Comparison of ENCODE assay signal across 1 cellular context in the genomic region with DNA sequence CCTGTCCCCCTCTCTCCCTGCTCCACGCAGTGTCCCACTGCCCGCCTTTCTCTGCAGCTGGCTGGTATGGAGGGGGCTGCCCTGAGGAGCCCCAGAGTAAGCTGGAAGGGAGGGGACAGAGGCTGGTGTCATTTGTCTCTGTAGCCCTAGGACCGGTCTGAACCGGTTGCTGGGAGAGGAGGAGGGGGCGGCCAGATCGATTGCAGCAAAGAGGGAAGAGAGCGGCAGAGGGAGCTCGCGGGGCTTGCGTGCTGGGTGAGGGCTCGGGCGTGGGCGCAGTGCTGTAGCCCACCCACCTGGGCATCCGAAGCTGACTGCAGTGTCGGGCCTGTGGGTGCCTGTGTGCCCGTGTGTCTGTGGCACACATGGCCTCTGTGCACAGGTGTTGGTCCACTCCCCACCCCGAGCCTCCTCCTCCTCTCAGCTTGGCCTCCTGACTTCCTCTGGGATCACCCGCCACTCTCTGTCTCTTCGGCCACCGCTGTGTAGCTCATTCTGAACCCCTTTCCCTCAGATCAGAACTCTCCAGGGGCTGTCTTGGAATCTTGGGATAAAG.
TF ChIP-seq lines count a peak whose summit lies in the region.

No MANE protein-coding gene starts in this region.

TF ChIP-seq in K562, 482 proteins besides CTCF, POLR2A, EP300 and RAD21:
- TF ChIP-seq MEIS2 (IDR thresholded peaks at IDR 0.05; ENCODE audit: partially characterized antibody) (peak; percentile 55), EGR1 (conservative IDR thresholded peaks at IDR 0.05) (peak; percentile 74), MED1 (CRISPR knock-in tag; IDR thresholded peaks at IDR 0.05; ENCODE audit: borderline replicate concordance) (no peak), LEF1 (IDR thresholded peaks at IDR 0.05) (0 out of 2 replicates have a peak, but pooled peaks have one; percentile 44), ZBTB1 (CRISPR knock-in tag; IDR thresholded peaks at IDR 0.05; ENCODE audit: borderline replicate concordance, low read depth) (0 out of 2 replicates have a peak, but pooled peaks have one; percentile 21), KLF16 (IDR thresholded peaks at IDR 0.05) (peak; percentile 57; the same call in 1 of the 2 replicates), HNRNPL (IDR thresholded peaks at IDR 0.05; ENCODE audit: low read depth, low read length) (0 out of 2 replicates have a peak, but pooled peaks have one; percentile 50), MAZ (CRISPR knock-in tag; conservative IDR thresholded peaks at IDR 0.05 in 1 of 2, IDR thresholded peaks at IDR 0.05 in 1 of 2) (peak in 1 of 2 experiments; percentile 31; a peak in 1 of 4 replicates), TRIM24 (IDR thresholded peaks at IDR 0.05) (peak in 1 of 2 experiments; percentile 33; a peak in 1 of 4 replicates), MYNN (IDR thresholded peaks at IDR 0.05) (no peak), MYNN (CRISPR knock-in tag; IDR thresholded peaks at IDR 0.05) (no peak)
- TF ChIP-seq, protein P1, sequence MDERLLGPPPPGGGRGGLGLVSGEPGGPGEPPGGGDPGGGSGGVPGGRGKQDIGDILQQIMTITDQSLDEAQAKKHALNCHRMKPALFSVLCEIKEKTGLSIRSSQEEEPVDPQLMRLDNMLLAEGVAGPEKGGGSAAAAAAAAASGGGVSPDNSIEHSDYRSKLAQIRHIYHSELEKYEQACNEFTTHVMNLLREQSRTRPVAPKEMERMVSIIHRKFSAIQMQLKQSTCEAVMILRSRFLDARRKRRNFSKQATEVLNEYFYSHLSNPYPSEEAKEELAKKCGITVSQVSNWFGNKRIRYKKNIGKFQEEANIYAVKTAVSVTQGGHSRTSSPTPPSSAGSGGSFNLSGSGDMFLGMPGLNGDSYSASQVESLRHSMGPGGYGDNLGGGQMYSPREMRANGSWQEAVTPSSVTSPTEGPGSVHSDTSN (CRISPR knock-in tag; IDR thresholded peaks at IDR 0.05; ENCODE audit: low read depth), result no peak
- TF ChIP-seq, protein P1 (tag; conservative IDR thresholded peaks at IDR 0.05; ENCODE audit: low read depth), result peak; percentile 31; the same call in 1 of the 2 replicates
- TF ChIP-seq, protein P2, sequence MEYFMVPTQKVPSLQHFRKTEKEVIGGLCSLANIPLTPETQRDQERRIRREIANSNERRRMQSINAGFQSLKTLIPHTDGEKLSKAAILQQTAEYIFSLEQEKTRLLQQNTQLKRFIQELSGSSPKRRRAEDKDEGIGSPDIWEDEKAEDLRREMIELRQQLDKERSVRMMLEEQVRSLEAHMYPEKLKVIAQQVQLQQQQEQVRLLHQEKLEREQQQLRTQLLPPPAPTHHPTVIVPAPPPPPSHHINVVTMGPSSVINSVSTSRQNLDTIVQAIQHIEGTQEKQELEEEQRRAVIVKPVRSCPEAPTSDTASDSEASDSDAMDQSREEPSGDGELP (CRISPR knock-in tag; IDR thresholded peaks at IDR 0.05; ENCODE audit: borderline replicate concordance), result peak; percentile 69; the same call in 1 of the 2 replicates
- TF ChIP-seq, protein P3, sequence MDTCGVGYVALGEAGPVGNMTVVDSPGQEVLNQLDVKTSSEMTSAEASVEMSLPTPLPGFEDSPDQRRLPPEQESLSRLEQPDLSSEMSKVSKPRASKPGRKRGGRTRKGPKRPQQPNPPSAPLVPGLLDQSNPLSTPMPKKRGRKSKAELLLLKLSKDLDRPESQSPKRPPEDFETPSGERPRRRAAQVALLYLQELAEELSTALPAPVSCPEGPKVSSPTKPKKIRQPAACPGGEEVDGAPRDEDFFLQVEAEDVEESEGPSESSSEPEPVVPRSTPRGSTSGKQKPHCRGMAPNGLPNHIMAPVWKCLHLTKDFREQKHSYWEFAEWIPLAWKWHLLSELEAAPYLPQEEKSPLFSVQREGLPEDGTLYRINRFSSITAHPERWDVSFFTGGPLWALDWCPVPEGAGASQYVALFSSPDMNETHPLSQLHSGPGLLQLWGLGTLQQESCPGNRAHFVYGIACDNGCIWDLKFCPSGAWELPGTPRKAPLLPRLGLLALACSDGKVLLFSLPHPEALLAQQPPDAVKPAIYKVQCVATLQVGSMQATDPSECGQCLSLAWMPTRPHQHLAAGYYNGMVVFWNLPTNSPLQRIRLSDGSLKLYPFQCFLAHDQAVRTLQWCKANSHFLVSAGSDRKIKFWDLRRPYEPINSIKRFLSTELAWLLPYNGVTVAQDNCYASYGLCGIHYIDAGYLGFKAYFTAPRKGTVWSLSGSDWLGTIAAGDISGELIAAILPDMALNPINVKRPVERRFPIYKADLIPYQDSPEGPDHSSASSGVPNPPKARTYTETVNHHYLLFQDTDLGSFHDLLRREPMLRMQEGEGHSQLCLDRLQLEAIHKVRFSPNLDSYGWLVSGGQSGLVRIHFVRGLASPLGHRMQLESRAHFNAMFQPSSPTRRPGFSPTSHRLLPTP (IDR thresholded peaks at IDR 0.05; ENCODE audit: borderline replicate concordance, extremely low read depth, insufficient read length), result no peak
- TF ChIP-seq, protein P4, sequence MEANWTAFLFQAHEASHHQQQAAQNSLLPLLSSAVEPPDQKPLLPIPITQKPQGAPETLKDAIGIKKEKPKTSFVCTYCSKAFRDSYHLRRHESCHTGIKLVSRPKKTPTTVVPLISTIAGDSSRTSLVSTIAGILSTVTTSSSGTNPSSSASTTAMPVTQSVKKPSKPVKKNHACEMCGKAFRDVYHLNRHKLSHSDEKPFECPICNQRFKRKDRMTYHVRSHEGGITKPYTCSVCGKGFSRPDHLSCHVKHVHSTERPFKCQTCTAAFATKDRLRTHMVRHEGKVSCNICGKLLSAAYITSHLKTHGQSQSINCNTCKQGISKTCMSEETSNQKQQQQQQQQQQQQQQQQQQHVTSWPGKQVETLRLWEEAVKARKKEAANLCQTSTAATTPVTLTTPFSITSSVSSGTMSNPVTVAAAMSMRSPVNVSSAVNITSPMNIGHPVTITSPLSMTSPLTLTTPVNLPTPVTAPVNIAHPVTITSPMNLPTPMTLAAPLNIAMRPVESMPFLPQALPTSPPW (CRISPR knock-in tag; IDR thresholded peaks at IDR 0.05), result peak; percentile 54
- TF ChIP-seq, protein P5, sequence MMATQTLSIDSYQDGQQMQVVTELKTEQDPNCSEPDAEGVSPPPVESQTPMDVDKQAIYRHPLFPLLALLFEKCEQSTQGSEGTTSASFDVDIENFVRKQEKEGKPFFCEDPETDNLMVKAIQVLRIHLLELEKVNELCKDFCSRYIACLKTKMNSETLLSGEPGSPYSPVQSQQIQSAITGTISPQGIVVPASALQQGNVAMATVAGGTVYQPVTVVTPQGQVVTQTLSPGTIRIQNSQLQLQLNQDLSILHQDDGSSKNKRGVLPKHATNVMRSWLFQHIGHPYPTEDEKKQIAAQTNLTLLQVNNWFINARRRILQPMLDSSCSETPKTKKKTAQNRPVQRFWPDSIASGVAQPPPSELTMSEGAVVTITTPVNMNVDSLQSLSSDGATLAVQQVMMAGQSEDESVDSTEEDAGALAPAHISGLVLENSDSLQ (IDR thresholded peaks at IDR 0.05), result peak; percentile 89
